21 cellular contexts compared by ENCODE assay signal in the genomic region with DNA sequence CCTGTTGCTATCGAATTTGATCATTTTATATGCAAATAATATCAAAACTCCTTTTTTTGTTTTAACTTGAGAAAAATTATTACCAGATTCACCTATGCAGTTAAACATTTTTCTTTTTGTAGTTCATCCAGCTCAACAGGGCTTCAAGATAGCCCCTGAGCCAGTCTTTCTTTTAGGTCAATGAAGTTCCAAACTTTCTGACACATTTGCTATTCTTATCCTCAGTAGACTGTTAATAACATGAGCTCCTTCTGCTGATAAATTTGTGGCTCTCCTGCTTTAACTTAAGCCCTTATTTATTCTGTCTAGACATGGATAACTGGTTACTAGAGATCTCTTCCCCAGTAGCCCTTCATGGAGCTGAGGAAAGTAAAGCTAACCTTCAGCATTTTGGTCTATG.
"Had no signal": no experiment of that assay in that cellular context is flagged by ENCODE, and none has a peak within 500 bp of the region (broad histone marks: within the 10 kb centered on the region; RNA-seq: fewer than 3 reads in every experiment).

No MANE protein-coding gene starts in this region.

- H3K9me3 ChIP-seq: Peyer's patch, SJCRH30 had no signal

- H3K4me2 ChIP-seq: KMS-11, PC-9 had no signal

- H3K36me3 ChIP-seq: Peyer's patch, SJCRH30 had no signal

- H3K4me1 ChIP-seq: SJCRH30 had no signal

- H2AFZ ChIP-seq: PC-9 had no signal

- DNase-seq: Kasumi-1, MM.1S, NCI-H1092 treated with DMSO at 0.1 percent for 48 hours, NCI-H1436, NCI-H187, NCI-H2029, NCI-H2081 treated with DMSO at 0.1 percent for 48 hours, NCI-H2171, NCI-H226, NCI-H446, NCI-H510A, NCI-H524 treated with DMSO at 0.1 percent for 48 hours, NCI-H69, NCI-H774, PC-9, SHP77 treated with DMSO at 0.1 percent for 48 hours, SJCRH30 had no signal

- H3K27me3 ChIP-seq: Peyer's patch, SJCRH30 had no signal

- H3K27ac ChIP-seq: KMS-11, PC-9, Peyer's patch, SJCRH30 had no signal

- H3K4me3 ChIP-seq: PC-9, Peyer's patch, SJCRH30 had no signal

- ATAC-seq: Right ventricle myocardium inferior, SK-N-SH treated with all-trans-retinoic acid at 6 μM for 48 hours had no signal

- H3K9ac ChIP-seq: KMS-11 had no signal
